In genomic region chr21:37582613-37583012, GRCh38 we compare ENCODE assay signal across 9 cellular contexts.
A peak's percentile ranks its signal among the peaks of the same experiment; 100 is the strongest.
DNase-seq lines count a peak whose midpoint lies in the region; ATAC-seq lines count a peak whose summit lies in the region.
"Had no signal": no experiment of that assay in that cellular context is flagged by ENCODE, and none has a peak within 500 bp of the region (broad histone marks: within the 10 kb centered on the region; RNA-seq: fewer than 3 reads in every experiment).

No MANE protein-coding gene starts in this region.

- no peak overlapping the region for H4K8ac ChIP-seq in mesendoderm (ENCODE audit: low read depth, low read length)

- H2BK120ac ChIP-seq in mesendoderm (ENCODE audit: low read depth, low read length), result no peak overlapping the region

- H3K27me3 ChIP-seq in mesendoderm (ENCODE audit: insufficient read depth, low read length, poor library complexity), result no peaks in the 10 kb centered on the region

- H3K36me3 ChIP-seq in mesendoderm (ENCODE audit: control insufficient read depth, insufficient read depth, low read length), result peaks cover 4% of the 10 kb centered on the region

- H3K18ac ChIP-seq in mesendoderm (ENCODE audit: low read length), result no peak overlapping the region

- no peak overlapping the region for H3K9ac ChIP-seq in mesendoderm (ENCODE audit: low read length)

- WGBS in mesendoderm (ENCODE audit: extremely low coverage, insufficient coverage, low lambda C conversion rate), result no CpG with 5 or more reads among the region's 5 CpGs

- H3K9me3 Mint-ChIP-seq in stimulated activated naive CD8-positive, alpha-beta T cell treated with anti-CD3 and anti-CD28 coated beads, Interleukin-15, amount 100 ng/mL, for 72 hours, result peaks cover 7 to 19% of the 10 kb centered on the region in 2 donors

- H3K27ac ChIP-seq in mesendoderm (ENCODE audit: low read depth, low read length), result no peak overlapping the region

- H3K4ac ChIP-seq in mesendoderm (ENCODE audit: low read depth, low read length), result no peak overlapping the region

- H3K4me2 ChIP-seq in mesendoderm (ENCODE audit: low read length), result no peak overlapping the region

- no peak overlapping the region for H2AK5ac ChIP-seq in mesendoderm (ENCODE audit: low read length)

- H3K4me1 ChIP-seq in mesendoderm (ENCODE audit: control insufficient read depth, low read depth, low read length), result peaks cover 6% of the 10 kb centered on the region

- peak; percentile 57 for ATAC-seq in stimulated activated naive CD8-positive, alpha-beta T cell treated with anti-CD3 and anti-CD28 coated beads, Interleukin-15, amount 100 ng/mL, for 72 hours
- ATAC-seq in stimulated activated naive CD8-positive, alpha-beta T cell treated with anti-CD3 and anti-CD28 coated beads, Interleukin-15, Interleukin-2, amounts not matched to agents 100 U/mL and 50 U/mL, for 24 hours, result no peak
- ATAC-seq in GM19324 (IDR thresholded peaks at IDR 0.05; ENCODE audit: low FRiP score, unreplicated experiment) (no peak), HG02759 (IDR thresholded peaks at IDR 0.05; ENCODE audit: unreplicated experiment) (no peak)

- no peaks in the 10 kb centered on the region for H3K4me1 Mint-ChIP-seq in stimulated activated naive CD8-positive, alpha-beta T cell treated with anti-CD3 and anti-CD28 coated beads, Interleukin-15, amount 100 ng/mL, for 72 hours

- H3K4me3 ChIP-seq in mesendoderm (ENCODE audit: low read length), result no peak overlapping the region

- H2BK5ac ChIP-seq in mesendoderm (ENCODE audit: low read length), result no peak overlapping the region

- no peak overlapping the region for H2BK15ac ChIP-seq in mesendoderm (replicated peaks; ENCODE audit: low read depth)

- no peak overlapping the region for H3K56ac ChIP-seq in mesendoderm (ENCODE audit: low read length)

- H3K23ac ChIP-seq in mesendoderm (ENCODE audit: low read length), result no peak overlapping the region

- DNase-seq in stimulated activated naive CD8-positive, alpha-beta T cell treated with anti-CD3 and anti-CD28 coated beads, Interleukin-15, amount 100 ng/mL, for 72 hours, result no peak
- DNase-seq in stimulated activated naive CD8-positive, alpha-beta T cell treated with anti-CD3 and anti-CD28 coated beads, Interleukin-15, Interleukin-2, amounts not matched to agents 100 U/mL and 50 U/mL, for 24 hours, result no peak
- DNase-seq in NCI-H524 (lab: John Stamatoyannopoulos, UW) (peak; percentile 38 to 68), cerebellum (ENCODE audit: low spot score) (peak; percentile 62), mesendoderm (peak; percentile 72), pons (ENCODE audit: low spot score) (no peak)

- no peaks in the 10 kb centered on the region for H3K27me3 Mint-ChIP-seq in stimulated activated naive CD8-positive, alpha-beta T cell treated with anti-CD3 and anti-CD28 coated beads, Interleukin-15, amount 100 ng/mL, for 72 hours

- H4K5ac ChIP-seq in mesendoderm (ENCODE audit: low read length), result no peak overlapping the region

- peaks cover 5% of the 10 kb centered on the region for H3K79me2 ChIP-seq in mesendoderm (ENCODE audit: control insufficient read depth, insufficient read depth, low read length)

- H3K79me1 ChIP-seq in mesendoderm (ENCODE audit: low read length), result peaks cover 5% of the 10 kb centered on the region

- H3K27ac Mint-ChIP-seq in stimulated activated naive CD8-positive, alpha-beta T cell treated with anti-CD3 and anti-CD28 coated beads, Interleukin-15, amount 100 ng/mL, for 72 hours, result no peak overlapping the region
- H3K27ac Mint-ChIP-seq: dendritic cell treated with granulocyte-macrophage colony-stimulating factor and Interleukin-4, amounts not matched to agents 40 ng/mL and 50 ng/mL, for 4 days had no signal

- no peak overlapping the region for H3K4me3 Mint-ChIP-seq in stimulated activated naive CD8-positive, alpha-beta T cell treated with anti-CD3 and anti-CD28 coated beads, Interleukin-15, amount 100 ng/mL, for 72 hours
- H3K4me3 Mint-ChIP-seq: dendritic cell treated with granulocyte-macrophage colony-stimulating factor and Interleukin-4, amounts not matched to agents 40 ng/mL and 50 ng/mL, for 4 days had no signal

Comparison
In these comparisons a context has a peak if more than half of its experiments do, and no peak if none do; other contexts are left out.
1. DNase-seq: peak in NCI-H524 (2 of 2), cerebellum (single experiment) and mesendoderm (single experiment); none in stimulated activated naive CD8-positive, alpha-beta T cell treated with anti-CD3 and anti-CD28 coated beads, Interleukin-15, amount 100 ng/mL, for 72 hours (0 of 2), stimulated activated naive CD8-positive, alpha-beta T cell treated with anti-CD3 and anti-CD28 coated beads, Interleukin-15, Interleukin-2, amounts not matched to agents 100 U/mL and 50 U/mL, for 24 hours (single experiment) and pons (single experiment).